ENCODE assay signal across 17 cellular contexts in the genomic region with DNA sequence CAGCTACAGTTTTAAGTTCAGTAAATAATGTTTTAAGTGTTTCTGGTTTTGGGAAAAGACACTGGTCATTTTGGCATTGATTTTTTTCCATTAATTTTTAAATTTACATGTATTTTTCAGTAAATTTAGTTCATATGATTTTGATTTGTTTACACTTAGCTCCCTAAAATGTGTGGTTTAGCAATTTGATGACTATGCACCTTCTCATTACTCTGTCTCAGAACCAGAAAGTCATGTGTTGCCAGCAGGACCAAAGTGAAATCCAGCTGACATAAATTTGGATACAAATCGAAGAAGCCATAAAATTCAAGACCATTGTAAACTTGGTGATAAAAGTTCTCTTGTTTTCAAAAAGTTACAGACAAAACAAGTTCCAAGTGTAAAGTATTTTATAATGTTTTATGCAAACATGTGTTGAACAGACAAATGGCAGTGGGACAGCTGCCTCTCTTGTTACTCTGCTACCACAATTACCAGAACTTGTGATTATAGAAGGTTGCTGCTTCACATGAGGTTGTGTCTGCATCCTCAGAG.
"Had no signal": no experiment of that assay in that cellular context is flagged by ENCODE, and none has a peak within 500 bp of the region (broad histone marks: within the 10 kb centered on the region; RNA-seq: fewer than 3 reads in every experiment).

No MANE protein-coding gene starts in this region.

- H2AFZ ChIP-seq: hepatocyte had no signal

- ATAC-seq: activated CD8-positive, alpha-beta T cell treated with anti-CD3 and anti-CD28 coated beads for 36 hours; activated T-cell treated with anti-CD3 and anti-CD28 coated beads, Interleukin-2, amount 50 U/mL, for 72 hours; pancreas; stimulated activated effector memory CD8-positive, alpha-beta T cell treated with anti-CD3 and anti-CD28 coated beads, Interleukin-12 subunit alpha, Interleukin-12 subunit beta, amount 100 ng/mL, for 72 hours; T-cell had no signal

- H3K36me3 ChIP-seq: left ventricle myocardium inferior, pancreas, tibial nerve had no signal

- H3K79me2 ChIP-seq: hepatocyte had no signal

- H3K4me1 ChIP-seq: left ventricle myocardium inferior, pancreas had no signal

- H3K4me3 ChIP-seq: dorsolateral prefrontal cortex, hepatocyte, left ventricle myocardium inferior, pancreas, tibial nerve had no signal

- FAIRE-seq: kidney, pancreas, small intestine had no signal

- H3K27me3 ChIP-seq: dorsolateral prefrontal cortex, hepatocyte, pancreas, tibial nerve had no signal

- H3K9me3 ChIP-seq: left ventricle myocardium inferior, pancreas, tibial nerve had no signal

- H3K27ac ChIP-seq: left ventricle myocardium inferior, pancreas, VCaP had no signal

- H3K4me2 ChIP-seq: hepatocyte had no signal

- DNase-seq: activated CD8-positive, alpha-beta memory T cell treated with anti-CD3 and anti-CD28 coated beads, Interleukin-2, amount 50 U/mL, for 4 hours; activated CD8-positive, alpha-beta T cell treated with anti-CD3 and anti-CD28 coated beads for 36 hours; activated gamma-delta T cell treated with Interleukin-2 at 50 U/mL for 16 hours; activated naive CD8-positive, alpha-beta T cell treated with anti-CD3 and anti-CD28 coated beads for 36 hours; activated T-cell treated with anti-CD3 and anti-CD28 coated beads, Interleukin-2, amount 50 U/mL, for 72 hours; kidney; left ventricle myocardium inferior; mesendoderm; pancreas; retina; small intestine; T-cell had no signal
